Comparison of ENCODE assay signal across 16 cellular contexts in genomic region chr20:42338274-42339172, GRCh38.
DNase-seq lines count a peak whose midpoint lies in the region; ATAC-seq and TF ChIP-seq lines count a peak whose summit lies in the region.
"Had no signal": no experiment of that assay in that cellular context is flagged by ENCODE, and none has a peak within 500 bp of the region (broad histone marks: within the 10 kb centered on the region; RNA-seq: fewer than 3 reads in every experiment).

No MANE protein-coding gene starts in this region.

- H3K36me3 ChIP-seq in esophagus muscularis mucosa (no peaks in the 10 kb centered on the region), left ventricle myocardium inferior (no peaks in the 10 kb centered on the region), parathyroid adenoma (ENCODE audit: control insufficient read depth, insufficient read depth, low read length) (no peaks in the 10 kb centered on the region), tibial nerve (no peaks in the 10 kb centered on the region)

- no peak overlapping the region for H3K4me2 ChIP-seq in parathyroid adenoma (ENCODE audit: low read length)

- no peak for TF ChIP-seq EP300 in esophagus muscularis mucosa (IDR thresholded peaks at IDR 0.05)
- TF ChIP-seq EP300 in tibial nerve (IDR thresholded peaks at IDR 0.05): peak; percentile 58 to 64

- no peak overlapping the region for H3K27ac Mint-ChIP-seq in T-helper 2 cell treated with Interferon-gamma antibody and Interleukin-4, amounts not matched to agents 5 μg/mL and 100 μg/mL, for 36 hours
- H3K27ac Mint-ChIP-seq: HFFc6 had no signal

- H3K79me2 ChIP-seq in parathyroid adenoma: no peaks in the 10 kb centered on the region

- H3K27me3 Mint-ChIP-seq in T-helper 2 cell treated with Interferon-gamma antibody and Interleukin-4, amounts not matched to agents 5 μg/mL and 100 μg/mL, for 36 hours (ENCODE audit: low read depth): no peaks in the 10 kb centered on the region

- H3K9me3 Mint-ChIP-seq in T-helper 2 cell treated with Interferon-gamma antibody and Interleukin-4, amounts not matched to agents 5 μg/mL and 100 μg/mL, for 36 hours: peaks cover 12% of the 10 kb centered on the region

- H3K9me3 ChIP-seq in esophagus muscularis mucosa: no peaks in the 10 kb centered on the region
- peaks cover 10% of the 10 kb centered on the region for H3K9me3 ChIP-seq in left ventricle myocardium inferior (replicated peaks)
- H3K9me3 ChIP-seq in parathyroid adenoma (ENCODE audit: control insufficient read depth, low read length): no peaks in the 10 kb centered on the region
- H3K9me3 ChIP-seq in tibial nerve: peaks cover 0 to 7% (median 0%) of the 10 kb centered on the region in 4 donors

- no peak overlapping the region for H3K9ac ChIP-seq in parathyroid adenoma

- TF ChIP-seq CTCF in esophagus muscularis mucosa (IDR thresholded peaks at IDR 0.05) (no peak), left ventricle myocardium inferior (IDR thresholded peaks at IDR 0.05; ENCODE audit: borderline replicate concordance) (no peak), parathyroid adenoma (IDR thresholded peaks at IDR 0.05) (no peak), tibial nerve (IDR thresholded peaks at IDR 0.05) (no peak)

- peak overlapping the region in 1 of 4 donors; percentile 12 for H3K27ac ChIP-seq in esophagus muscularis mucosa (replicated peaks in 1 of 4)
- H3K27ac ChIP-seq in left ventricle myocardium inferior (replicated peaks): peak overlapping the region; percentile 83
- H3K27ac ChIP-seq in parathyroid adenoma: peak overlapping the region; percentile 21
- peak overlapping the region in 1 of 4 donors; percentile 11 for H3K27ac ChIP-seq in tibial nerve

- no peak for ATAC-seq in HG03108 (IDR thresholded peaks at IDR 0.05; ENCODE audit: unreplicated experiment)
- ATAC-seq: Panc1 had no signal

- peaks cover 0 to 11% (median 0%) of the 10 kb centered on the region in 4 donors for H3K4me1 ChIP-seq in esophagus muscularis mucosa
- peaks cover 42% of the 10 kb centered on the region for H3K4me1 ChIP-seq in left ventricle myocardium inferior
- peaks cover 16% of the 10 kb centered on the region for H3K4me1 ChIP-seq in parathyroid adenoma
- H3K4me1 ChIP-seq in tibial nerve: peaks cover 0 to 13% (median 0%) of the 10 kb centered on the region in 4 donors

- TF ChIP-seq POLR2A in esophagus muscularis mucosa (IDR thresholded peaks at IDR 0.05; ENCODE audit: low read depth) (no peak), tibial nerve (IDR thresholded peaks at IDR 0.05) (no peak)

- no peaks in the 10 kb centered on the region for H3K4me1 Mint-ChIP-seq in T-helper 2 cell treated with Interferon-gamma antibody and Interleukin-4, amounts not matched to agents 5 μg/mL and 100 μg/mL, for 36 hours (ENCODE audit: low read depth)

- H3K27me3 ChIP-seq in esophagus muscularis mucosa: no peaks in the 10 kb centered on the region
- no peaks in the 10 kb centered on the region for H3K27me3 ChIP-seq in left ventricle myocardium inferior (ENCODE audit: low read depth)
- no peaks in the 10 kb centered on the region for H3K27me3 ChIP-seq in parathyroid adenoma (ENCODE audit: control insufficient read depth, insufficient read depth, low read length)
- H3K27me3 ChIP-seq in tibial nerve: no peaks in the 10 kb centered on the region

- intact Hi-C loops in esophagus muscularis mucosa (cut with DNase I): no loop called here
- intact Hi-C loops in left ventricle myocardium inferior (cut with micrococcal nuclease): no loop called here

- WGBS in esophagus muscularis mucosa: 29% methylated on average over 5 of the region's 5 CpGs
- WGBS in tibial nerve, 2 donors: 17 to 35% methylated on average over 5 of the region's 5 CpGs

- DNase-seq in esophagus muscularis mucosa (ENCODE audit: extremely low spot score): peak; percentile 78
- peak; percentile 45 for DNase-seq in left ventricle myocardium inferior
- DNase-seq in tibial nerve (ENCODE audit: low spot score in 2 of 2): no peak
- DNase-seq in T-helper 2 cell treated with Interferon-gamma antibody and Interleukin-4, amounts not matched to agents 5 μg/mL and 100 μg/mL, for 36 hours (ENCODE audit: low spot score): no peak
- DNase-seq in activated CD4-positive, alpha-beta T cell treated with anti-CD3 and anti-CD28 coated beads, Interleukin-2, amount 50 U/mL, for 48 hours: no peak
- DNase-seq: DMS 273 treated with DMSO at 0.1 percent for 48 hours, HFFc6, KG1, NCI-H1105, NCI-H1694 treated with DMSO at 0.1 percent for 48 hours, NCI-H446, NCI-H748 treated with DMSO at 0.1 percent for 48 hours, SHP77 treated with DMSO at 0.1 percent for 48 hours had no signal

- no peak overlapping the region for H3K4me3 Mint-ChIP-seq in T-helper 2 cell treated with Interferon-gamma antibody and Interleukin-4, amounts not matched to agents 5 μg/mL and 100 μg/mL, for 36 hours
- H3K4me3 Mint-ChIP-seq: HFFc6 had no signal

- peak overlapping the region; percentile 5 for H2AFZ ChIP-seq in parathyroid adenoma

- H3K4me3 ChIP-seq in esophagus muscularis mucosa: no peak overlapping the region
- H3K4me3 ChIP-seq in left ventricle myocardium inferior: no peak overlapping the region
- H3K4me3 ChIP-seq in parathyroid adenoma (ENCODE audit: low read depth, low read length): no peak overlapping the region
- H3K4me3 ChIP-seq in tibial nerve: no peak overlapping the region

- no peaks in the 10 kb centered on the region for H3K36me3 Mint-ChIP-seq in T-helper 2 cell treated with Interferon-gamma antibody and Interleukin-4, amounts not matched to agents 5 μg/mL and 100 μg/mL, for 36 hours (ENCODE audit: low read depth)

Comparison
In these comparisons a context has a peak if more than half of its experiments do, and no peak if none do; other contexts are left out.
1. DNase-seq: peak in esophagus muscularis mucosa (single experiment) and left ventricle myocardium inferior (single experiment); none in tibial nerve (0 of 2), T-helper 2 cell treated with Interferon-gamma antibody and Interleukin-4, amounts not matched to agents 5 μg/mL and 100 μg/mL, for 36 hours (single experiment) and activated CD4-positive, alpha-beta T cell treated with anti-CD3 and anti-CD28 coated beads, Interleukin-2, amount 50 U/mL, for 48 hours (0 of 2).